ENCODE assay signal across 15 cellular contexts in genomic region chr2:6814869-6815268, GRCh38. TPM values are rescaled to one million over a fixed set of nuclear protein-coding genes. Genes with fewer than 3 reads are reported as not detected.
A peak's percentile ranks its signal among the peaks of the same experiment; 100 is the strongest.
DNase-seq lines count a peak whose midpoint lies in the region; ATAC-seq and TF ChIP-seq lines count a peak whose summit lies in the region.
"Had no signal": no experiment of that assay in that cellular context is flagged by ENCODE, and none has a peak within 500 bp of the region (broad histone marks: within the 10 kb centered on the region; RNA-seq: fewer than 3 reads in every experiment).

No MANE protein-coding gene starts in this region.

- ATAC-seq in GM18867 (IDR thresholded peaks at IDR 0.05; ENCODE audit: unreplicated experiment) = peak; percentile 75
- ATAC-seq in HG03571 (IDR thresholded peaks at IDR 0.05; ENCODE audit: unreplicated experiment) = no peak

- H3K27ac ChIP-seq in DOHH2 (ENCODE audit: low read depth, low read length) (peak overlapping the region; percentile 96), MM.1S (ENCODE audit: low read length) (no peak overlapping the region), PC-9 (no peak overlapping the region)
- H3K27ac ChIP-seq: GM23248 had no signal

- intact Hi-C loops in PC-9 (cut with micrococcal nuclease; ENCODE audit: unreplicated experiment) = no loop called here

- no peak overlapping the region for H3K9ac ChIP-seq in MM.1S (ENCODE audit: low read length)
- H3K9ac ChIP-seq: GM23248 had no signal

- H3K36me3 ChIP-seq in DOHH2 (ENCODE audit: control insufficient read depth, low read length) = peaks cover 19% of the 10 kb centered on the region
- H3K36me3 ChIP-seq in MM.1S (replicated peaks; ENCODE audit: insufficient read depth, low read length) = no peaks in the 10 kb centered on the region
- no peaks in the 10 kb centered on the region for H3K36me3 ChIP-seq in PC-9 (ENCODE audit: low read depth)

- H2AFZ ChIP-seq in MM.1S (ENCODE audit: low read length) (no peak overlapping the region), PC-9 (peak overlapping the region; percentile 6; the same call in 1 of the 2 replicates)
- H2AFZ ChIP-seq: GM23248 had no signal

- H3K4me2 ChIP-seq in DOHH2 (ENCODE audit: low read length) = peak overlapping the region; percentile 78
- H3K4me2 ChIP-seq in MM.1S (ENCODE audit: low read depth, low read length) = peak overlapping the region; percentile 13; the same call in 1 of the 2 replicates
- no peak overlapping the region for H3K4me2 ChIP-seq in PC-9

- H3K9me3 ChIP-seq in DOHH2 (ENCODE audit: control insufficient read depth, insufficient read depth, low read length) (peaks cover 7% of the 10 kb centered on the region; the same call in 1 of the 2 replicates), MM.1S (replicated peaks; ENCODE audit: insufficient read depth, low read length) (no peaks in the 10 kb centered on the region), PC-9 (ENCODE audit: insufficient read depth, low read depth) (no peaks in the 10 kb centered on the region)

- H4K20me1 ChIP-seq in DOHH2 (ENCODE audit: control insufficient read depth, insufficient read depth, low read depth, low read length) (no peaks in the 10 kb centered on the region), MM.1S (ENCODE audit: insufficient read depth, low read length) (no peaks in the 10 kb centered on the region), PC-9 (ENCODE audit: insufficient read depth) (no peaks in the 10 kb centered on the region)

- CTCF ChIA-PET in PC-9 (lab: Charles Lee) = no interaction called here

- POLR2A ChIA-PET in PC-9 (lab: Charles Lee; ENCODE audit: unreplicated experiment) = no interaction called here

- DNase-seq in MM.1S (no peak), PC-9 (no peak), NCI-H2029 treated with DMSO at 0.1 percent for 48 hours (lab: John Stamatoyannopoulos, UW) (no peak)
- DNase-seq: C1 segment of cervical spinal cord; Calu3; CD4-positive, alpha-beta memory T cell; COR-L47; DMS53; DMS79 treated with DMSO at 0.1 percent for 48 hours; GM23248; H7; HCEC 1CT had no signal

- TF ChIP-seq CTCF in DOHH2 (IDR thresholded peaks at IDR 0.05; ENCODE audit: low read depth, low read length, poor library complexity, severe bottlenecking) = no peak
- no peak for TF ChIP-seq CTCF in MM.1S (IDR thresholded peaks at IDR 0.05; ENCODE audit: low read length)
- no peak for TF ChIP-seq CTCF in PC-9 (conservative IDR thresholded peaks at IDR 0.05)

- BruUV-seq in PC-9 (replicated peaks; lab: Mats Ljungman, UMichigan) = no TSS peak

- peak overlapping the region; percentile 63 for H3K4me3 ChIP-seq in DOHH2 (ENCODE audit: low read length)
- H3K4me3 ChIP-seq in MM.1S (ENCODE audit: low read length) = no peak overlapping the region
- no peak overlapping the region for H3K4me3 ChIP-seq in PC-9
- H3K4me3 ChIP-seq: GM23248 had no signal

- peaks cover 66% of the 10 kb centered on the region for H3F3A ChIP-seq in DOHH2 (ENCODE audit: control insufficient read depth, insufficient read depth)
- no peaks in the 10 kb centered on the region for H3F3A ChIP-seq in MM.1S (ENCODE audit: insufficient read depth, low read length)
- no peaks in the 10 kb centered on the region for H3F3A ChIP-seq in PC-9 (ENCODE audit: insufficient read depth, low read depth)

- peaks cover 100% of the 10 kb centered on the region for H3K4me1 ChIP-seq in DOHH2 (ENCODE audit: control insufficient read depth, low read length)
- H3K4me1 ChIP-seq in MM.1S (ENCODE audit: low read length) = no peaks in the 10 kb centered on the region
- H3K4me1 ChIP-seq in PC-9 (replicated peaks; ENCODE audit: insufficient read depth) = no peaks in the 10 kb centered on the region

- H3K9me2 ChIP-seq in DOHH2 (replicated peaks; ENCODE audit: control insufficient read depth, low read length) = no peaks in the 10 kb centered on the region
- no peaks in the 10 kb centered on the region for H3K9me2 ChIP-seq in MM.1S (replicated peaks; ENCODE audit: insufficient read depth, low read length)
- H3K9me2 ChIP-seq in PC-9 (ENCODE audit: insufficient read depth) = no peaks in the 10 kb centered on the region

- H3K27me3 ChIP-seq in DOHH2 (ENCODE audit: control insufficient read depth, low read length) = no peaks in the 10 kb centered on the region
- H3K27me3 ChIP-seq in MM.1S (replicated peaks; ENCODE audit: insufficient read depth, low read length) = no peaks in the 10 kb centered on the region
- H3K27me3 ChIP-seq in PC-9 (ENCODE audit: insufficient read depth, low read depth) = peaks cover 63% of the 10 kb centered on the region

- H3K79me2 ChIP-seq in DOHH2 (ENCODE audit: control insufficient read depth, low read length) (peaks cover 46% of the 10 kb centered on the region), MM.1S (ENCODE audit: low read length) (no peaks in the 10 kb centered on the region), PC-9 (ENCODE audit: low read depth) (no peaks in the 10 kb centered on the region)

RNA-seq across cellular contexts. Expression of gene CMPK2, which starts 50.8 kb away (rescaled TPM):
- total RNA-seq in PC-9 (2021) = not detected in 2 replicates
- total RNA-seq: GM23248 had no signal
